ENCODE assay signal across 8 cellular contexts in the genomic region with DNA sequence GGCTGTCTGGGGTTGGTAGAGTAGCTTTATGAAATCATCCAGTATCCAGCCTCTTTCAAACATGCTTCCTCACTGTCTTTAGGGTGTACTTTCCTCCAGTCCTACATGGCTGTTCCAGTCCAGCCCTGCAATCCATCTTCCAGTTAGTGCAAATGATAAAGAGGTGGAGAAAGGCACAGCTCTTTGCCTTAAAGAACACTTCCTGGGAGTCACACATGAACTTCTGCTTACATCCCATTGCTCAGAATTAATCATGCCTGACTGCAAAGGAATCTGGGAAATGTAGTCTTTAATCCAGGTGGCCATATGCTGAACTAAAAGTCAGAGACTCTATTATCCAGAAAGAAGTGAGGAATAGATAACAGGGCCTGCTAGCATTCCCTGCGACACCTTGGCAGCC.
DNase-seq lines count a peak whose midpoint lies in the region; ATAC-seq and TF ChIP-seq lines count a peak whose summit lies in the region.

No MANE protein-coding gene starts in this region.

- H3K4me3 ChIP-seq in right cardiac atrium (ENCODE audit: low read length) (no peak overlapping the region), transverse colon (no peak overlapping the region), spleen (no peak overlapping the region)

- H3K36me3 ChIP-seq in transverse colon (no peaks in the 10 kb centered on the region), spleen (no peaks in the 10 kb centered on the region)

- ATAC-seq in right cardiac atrium: peak; percentile 61 to 77
- ATAC-seq in GM21576 (IDR thresholded peaks at IDR 0.05; ENCODE audit: unreplicated experiment): no peak
- ATAC-seq in HG03095 (IDR thresholded peaks at IDR 0.05; ENCODE audit: unreplicated experiment): no peak

- WGBS in right cardiac atrium: 59% methylated on average over 1 of the region's 1 CpG
- WGBS in transverse colon (ENCODE audit: low coverage in 1 of 2), 2 donors: 89 to 92% methylated on average over 1 of the region's 1 CpG
- 89 to 96% (median 93%) methylated on average over 1 of the region's 1 CpG for WGBS in spleen, 5 donors

- TF ChIP-seq EP300 in transverse colon (IDR thresholded peaks at IDR 0.05; ENCODE audit: low read depth): no peak

- TF ChIP-seq CTCF in transverse colon (IDR thresholded peaks at IDR 0.05) (no peak), spleen (IDR thresholded peaks at IDR 0.05 in 8 of 11, conservative IDR thresholded peaks at IDR 0.05 in 3 of 11) (no peak)

- in situ Hi-C loops in KBM-7 (cut with MboI; ENCODE audit: low pct_unique_long_range_greater_than_20kb, low sequenced_read_pairs) (no loop called here), transverse colon (cut with MboI; ENCODE audit: low pct_ligation_motif_present in 1 of 4, low pct_unique_long_range_greater_than_20kb in 1 of 4, low sequenced_read_pairs in 3 of 4) (no loop called here)

- intact Hi-C loops in right cardiac atrium (cut with DNase I): no loop called here
- intact Hi-C loops in transverse colon (cut with DNase I; ENCODE audit: low total_unique reads): no loop called here
- intact Hi-C loops in spleen (cut with DNase I; ENCODE audit: low total_unique reads): no loop called here

- H3K4me1 ChIP-seq in right cardiac atrium (ENCODE audit: control insufficient read depth, insufficient read depth, low read length) (no peaks in the 10 kb centered on the region), transverse colon (no peaks in the 10 kb centered on the region), spleen (peaks cover 0 to 6% (median 0%) of the 10 kb centered on the region in 6 donors)

- TF ChIP-seq POLR2A in transverse colon (IDR thresholded peaks at IDR 0.05) (no peak), spleen (IDR thresholded peaks at IDR 0.05) (no peak)

- H3K27me3 ChIP-seq in right cardiac atrium (ENCODE audit: control insufficient read depth, insufficient read depth) (no peaks in the 10 kb centered on the region), transverse colon (no peaks in the 10 kb centered on the region), spleen (replicated peaks in 1 of 7) (no peaks in the 10 kb centered on the region)

- no peak overlapping the region for H3K27ac ChIP-seq in right cardiac atrium (ENCODE audit: low read length)
- H3K27ac ChIP-seq in transverse colon: no peak overlapping the region
- H3K27ac ChIP-seq in spleen: no peak overlapping the region

- H3K9me3 ChIP-seq in right cardiac atrium (ENCODE audit: control insufficient read depth, low read length) (no peaks in the 10 kb centered on the region), transverse colon (no peaks in the 10 kb centered on the region), spleen (no peaks in the 10 kb centered on the region)

- DNase-seq in DMS 273 (lab: John Stamatoyannopoulos, UW; ENCODE audit: unreplicated experiment) (peak; percentile 69), KBM-7 (peak; percentile 33), SKM-1 treated with dmso at 0.1 percent for 144 hours (lab: John Stamatoyannopoulos, UW; ENCODE audit: unreplicated experiment) (peak; percentile 88), right cardiac atrium (no peak), transverse colon (no peak), spleen (no peak)

Comparison
In these comparisons a context has a peak if more than half of its experiments do, and no peak if none do; other contexts are left out.
1. DNase-seq: peak in DMS 273 (single experiment), KBM-7 (single experiment) and SKM-1 treated with dmso at 0.1 percent for 144 hours (single experiment); none in right cardiac atrium (0 of 3), transverse colon (single experiment) and spleen (single experiment).
2. ATAC-seq: peak in right cardiac atrium (2 of 2); none in GM21576 (single experiment) and HG03095 (single experiment).